10 cellular contexts compared by ENCODE assay signal in genomic region chr17:21348081-21348925, GRCh38. TPM values are rescaled to one million over a fixed set of nuclear protein-coding genes. Genes with fewer than 3 reads are reported as not detected.
DNase-seq lines count a peak whose midpoint lies in the region; ATAC-seq, FAIRE-seq and TF ChIP-seq lines count a peak whose summit lies in the region.
"Not testable (repeated sequence)": the region's sequence is repeated elsewhere in the genome, so short reads cannot be mapped to it uniquely, and the experiment has no call there.
"Had no signal": no experiment of that assay in that cellular context is flagged by ENCODE, and none has a peak within 500 bp of the region (broad histone marks: within the 10 kb centered on the region; RNA-seq: fewer than 3 reads in every experiment).

No MANE protein-coding gene starts in this region.

- not testable (repeated sequence) for H3K4me3 ChIP-seq in DOHH2 (ENCODE audit: low read length); IMR-90 (ENCODE audit: insufficient read depth, low read depth, low read length); endothelial cell of umbilical vein (replicated peaks in 1 of 3; ENCODE audit: insufficient read depth in 1 of 3, low read depth in 1 of 3, low read length in 3 of 3); skeletal muscle cell (ENCODE audit: low read depth, low read length)

- not testable (repeated sequence) for H3F3A ChIP-seq in DOHH2 (ENCODE audit: control insufficient read depth, insufficient read depth)

- intact Hi-C loops in IMR-90 (cut with micrococcal nuclease); endothelial cell of umbilical vein (cut with micrococcal nuclease): not testable (repeated sequence)

- CTCF ChIA-PET in IMR-90 (lab: Yijun Ruan, JAX); endothelial cell of umbilical vein (lab: Charles Lee): not testable (repeated sequence)

- not testable (repeated sequence) for H3K4me1 Mint-ChIP-seq in T-helper 2 cell treated with Interferon-gamma antibody and Interleukin-4, amounts not matched to agents 5 μg/mL and 100 μg/mL, for 36 hours (ENCODE audit: low read depth)

- H3K23ac ChIP-seq in IMR-90 (ENCODE audit: low read depth, low read length) = not testable (repeated sequence)

- H3K4me1 ChIP-seq in DOHH2 (ENCODE audit: control insufficient read depth, low read length) = peaks cover 27% of the 10 kb centered on the region
- not testable (repeated sequence) for H3K4me1 ChIP-seq in IMR-90 (ENCODE audit: control insufficient read depth, insufficient read depth, low read length); endothelial cell of umbilical vein (ENCODE audit: control insufficient read depth, extremely low read depth, insufficient read depth, low read length)

- H3K18ac ChIP-seq in IMR-90 (ENCODE audit: low read depth, low read length) = not testable (repeated sequence)

- ATAC-seq in GM19025 (IDR thresholded peaks at IDR 0.05; ENCODE audit: low read depth, unreplicated experiment) = peak; percentile 49
- ATAC-seq in GM21825 (IDR thresholded peaks at IDR 0.05; ENCODE audit: unreplicated experiment) = peak; percentile 53
- peak; percentile 50 for ATAC-seq in HG03097 (IDR thresholded peaks at IDR 0.05; ENCODE audit: low FRiP score, unreplicated experiment)
- ATAC-seq in IMR-90 (ENCODE audit: low read depth) = peak; percentile 45

- H3K27me3 ChIP-seq in DOHH2 (ENCODE audit: control insufficient read depth, low read length); IMR-90 (ENCODE audit: control insufficient read depth, insufficient read depth, low read length); endothelial cell of umbilical vein (ENCODE audit: control insufficient read depth in 2 of 2, insufficient read depth in 2 of 2, low read length in 2 of 2): not testable (repeated sequence)

- TF ChIP-seq POLR2A in IMR-90 (IDR thresholded peaks at IDR 0.05; ENCODE audit: low read depth, low read length); endothelial cell of umbilical vein (IDR thresholded peaks at IDR 0.05; ENCODE audit: low read depth, low read length): not testable (repeated sequence)

- H3K9me1 ChIP-seq in IMR-90 (ENCODE audit: insufficient read depth, low read length); endothelial cell of umbilical vein (replicated peaks; ENCODE audit: control insufficient read depth, extremely low read depth, insufficient read depth, low read length): not testable (repeated sequence)

- H3K27ac ChIP-seq in DOHH2 (ENCODE audit: low read depth, low read length) = peak overlapping the region; percentile 55
- not testable (repeated sequence) for H3K27ac ChIP-seq in IMR-90 (ENCODE audit: insufficient read depth, low read length); endothelial cell of umbilical vein (ENCODE audit: insufficient read depth, low read depth, low read length)

- H2AFZ ChIP-seq in IMR-90 (replicated peaks; ENCODE audit: low read length, poor library complexity); endothelial cell of umbilical vein (ENCODE audit: low read depth, low read length): not testable (repeated sequence)

- in situ Hi-C loops in IMR-90 (cut with MboI; ENCODE audit: low sequenced_read_pairs) = not testable (repeated sequence)

- H4K5ac ChIP-seq in IMR-90 (ENCODE audit: low read depth, low read length) = not testable (repeated sequence)

- H3K14ac ChIP-seq in IMR-90 (replicated peaks; ENCODE audit: low read depth, low read length) = not testable (repeated sequence)

- peak; percentile 46 for FAIRE-seq in endothelial cell of umbilical vein (lab: Jason Lieb, UNC)

- H4K91ac ChIP-seq in IMR-90 (ENCODE audit: insufficient read depth, low read depth, low read length) = not testable (repeated sequence)

- H3K36me3 ChIP-seq in DOHH2 (ENCODE audit: control insufficient read depth, low read length); IMR-90 (ENCODE audit: control insufficient read depth, insufficient read depth, low read length); endothelial cell of umbilical vein (ENCODE audit: control insufficient read depth in 2 of 2, extremely low read depth in 1 of 2, insufficient read depth in 2 of 2, low read length in 2 of 2): not testable (repeated sequence)

- H3K4ac ChIP-seq in IMR-90 (ENCODE audit: low read depth, low read length) = not testable (repeated sequence)

- H2AK9ac ChIP-seq in IMR-90 (replicated peaks; ENCODE audit: low read depth, low read length, poor library complexity) = not testable (repeated sequence)

- H3K9ac ChIP-seq in IMR-90 (ENCODE audit: low read depth, low read length); endothelial cell of umbilical vein (replicated peaks; ENCODE audit: extremely low read depth, insufficient read depth, low read length): not testable (repeated sequence)

- not testable (repeated sequence) for H2BK20ac ChIP-seq in IMR-90 (ENCODE audit: low read depth, low read length)

- not testable (repeated sequence) for H3K56ac ChIP-seq in IMR-90 (ENCODE audit: extremely low read depth, insufficient read depth, low read length)

- not testable (repeated sequence) for H3K27me3 Mint-ChIP-seq in T-helper 2 cell treated with Interferon-gamma antibody and Interleukin-4, amounts not matched to agents 5 μg/mL and 100 μg/mL, for 36 hours (ENCODE audit: low read depth)

- TF ChIP-seq RAD21 in IMR-90 (IDR thresholded peaks at IDR 0.05; ENCODE audit: low read length) = not testable (repeated sequence)

- H3K9me3 Mint-ChIP-seq in T-helper 2 cell treated with Interferon-gamma antibody and Interleukin-4, amounts not matched to agents 5 μg/mL and 100 μg/mL, for 36 hours = not testable (repeated sequence)

- not testable (repeated sequence) for H4K20me1 ChIP-seq in DOHH2 (ENCODE audit: control insufficient read depth, insufficient read depth, low read depth, low read length); IMR-90 (ENCODE audit: insufficient read depth, low read length); endothelial cell of umbilical vein (replicated peaks; ENCODE audit: control insufficient read depth, extremely low read depth, insufficient read depth, low read length)

- no CpG with 5 or more reads among the region's 14 CpGs for WGBS in IMR-90 (ENCODE audit: extremely low coverage in 2 of 2, insufficient read length in 1 of 2), 2 experiments

- not testable (repeated sequence) for H2BK15ac ChIP-seq in IMR-90 (ENCODE audit: low read depth, low read length)

- H2BK5ac ChIP-seq in IMR-90 (ENCODE audit: low read depth, low read length, poor library complexity, severe bottlenecking) = not testable (repeated sequence)

- H4K8ac ChIP-seq in IMR-90 (ENCODE audit: low read depth in 2 of 2, low read length in 2 of 2) = not testable (repeated sequence)

- H3K79me1 ChIP-seq in IMR-90 (ENCODE audit: low read depth in 1 of 2, low read length in 2 of 2) = not testable (repeated sequence)

- POLR2A ChIA-PET in IMR-90 (lab: Charles Lee; ENCODE audit: unreplicated experiment); endothelial cell of umbilical vein (lab: Charles Lee): not testable (repeated sequence)

- H3K9me3 ChIP-seq in DOHH2 (ENCODE audit: control insufficient read depth, insufficient read depth, low read length); IMR-90 (ENCODE audit: control insufficient read depth, insufficient read depth, low read length); endothelial cell of umbilical vein (replicated peaks; ENCODE audit: control insufficient read depth, insufficient read depth, low read length): not testable (repeated sequence)

- not testable (repeated sequence) for H3K79me2 ChIP-seq in DOHH2 (ENCODE audit: control insufficient read depth, low read length); endothelial cell of umbilical vein (ENCODE audit: control insufficient read depth, insufficient read depth, low read length)

- not testable (repeated sequence) for H2AK5ac ChIP-seq in IMR-90 (ENCODE audit: low read depth, low read length)

- H3K36me3 Mint-ChIP-seq in T-helper 2 cell treated with Interferon-gamma antibody and Interleukin-4, amounts not matched to agents 5 μg/mL and 100 μg/mL, for 36 hours (ENCODE audit: low read depth) = not testable (repeated sequence)

- H2BK120ac ChIP-seq in IMR-90 (ENCODE audit: low read depth, low read length) = not testable (repeated sequence)

- not testable (repeated sequence) for H3K4me3 Mint-ChIP-seq in T-helper 2 cell treated with Interferon-gamma antibody and Interleukin-4, amounts not matched to agents 5 μg/mL and 100 μg/mL, for 36 hours

- not testable (repeated sequence) for TF ChIP-seq CTCF in DOHH2 (IDR thresholded peaks at IDR 0.05; ENCODE audit: low read depth, low read length, poor library complexity, severe bottlenecking); IMR-90 (conservative IDR thresholded peaks at IDR 0.05; ENCODE audit: low read depth, low read length); endothelial cell of umbilical vein (IDR thresholded peaks at IDR 0.05; ENCODE audit: extremely low read depth in 1 of 2, insufficient read depth in 1 of 2, low read depth in 1 of 2, low read length in 2 of 2)

- not testable (repeated sequence) for BruUV-seq in IMR-90 (replicated peaks; lab: Mats Ljungman, UMichigan); endothelial cell of umbilical vein (replicated peaks; lab: Mats Ljungman, UMichigan)

- H3K9me2 ChIP-seq in DOHH2 (replicated peaks; ENCODE audit: control insufficient read depth, low read length) = not testable (repeated sequence)

- dilution Hi-C loops in IMR-90 (cut with HindIII; ENCODE audit: low sequenced_read_pairs, unreplicated experiment); endothelial cell of umbilical vein (cut with MboI; ENCODE audit: extremely low pct_ligation_motif_present, low sequenced_read_pairs): not testable (repeated sequence)

- H3K4me2 ChIP-seq in DOHH2 (ENCODE audit: low read length) = peak overlapping the region; percentile 47; the same call in 1 of the 2 replicates
- H3K4me2 ChIP-seq in IMR-90 (ENCODE audit: low read depth, low read length); endothelial cell of umbilical vein (ENCODE audit: insufficient read depth, low read length): not testable (repeated sequence)

- peak overlapping the region; percentile 65 for H3K27ac Mint-ChIP-seq in T-helper 2 cell treated with Interferon-gamma antibody and Interleukin-4, amounts not matched to agents 5 μg/mL and 100 μg/mL, for 36 hours

- DNase-seq in IMR-90; T-helper 2 cell treated with Interferon-gamma antibody and Interleukin-4, amounts not matched to agents 5 μg/mL and 100 μg/mL, for 36 hours (ENCODE audit: low spot score); endothelial cell of umbilical vein (ENCODE audit: low read depth, low spot score): not testable (repeated sequence)
- DNase-seq in skeletal muscle cell (ENCODE audit: low read depth) = peak; percentile 10

RNA-seq across cellular contexts. Expression of gene KCNJ12, which starts 27.9 kb away (rescaled TPM):
- total RNA-seq in IMR-90 (2012; rRNA removed) = under 0.01 and 0.28 TPM in 2 replicates
- polyA plus RNA-seq in IMR-90 (2012; rRNA removed) = 0.10 and 0.13 TPM in 2 replicates
- 0.14 and 0.32 TPM in 2 replicates for polyA plus RNA-seq in IMR-90 (2012; cell fraction: cytosol; rRNA removed)
- polyA plus RNA-seq in IMR-90 (2012; cell fraction: nucleus; rRNA removed; ENCODE audit: low replicate concordance) = 0.13 and 0.17 TPM in 2 replicates
- total RNA-seq in endothelial cell of umbilical vein = 0.44 and 0.51 TPM in 2 replicates
- 0.19 and 0.21 TPM in 2 replicates for polyA plus RNA-seq in endothelial cell of umbilical vein
- polyA plus RNA-seq in endothelial cell of umbilical vein (2011; cell fraction: cytosol; rRNA removed) = 0.09 and 0.11 TPM in 2 replicates
- polyA plus RNA-seq in endothelial cell of umbilical vein (2011; cell fraction: nucleus; rRNA removed) = 0.10 and 0.14 TPM in 2 replicates
- polyA plus RNA-seq in endothelial cell of umbilical vein (2012) = 1.6 and 3.1 TPM in 2 replicates
- polyA minus RNA-seq in endothelial cell of umbilical vein = 0.38 and 0.41 TPM in 2 replicates
- 4.8 TPM for polyA minus RNA-seq in endothelial cell of umbilical vein (2011; cell fraction: cytosol; rRNA and poly(A)+ RNA removed)
- 0.10 and 0.29 TPM in 2 replicates for polyA minus RNA-seq in endothelial cell of umbilical vein (2011; cell fraction: nucleus; rRNA and poly(A)+ RNA removed)
- total RNA-seq: lung microvascular endothelial cell; T-helper 2 cell treated with Interferon-gamma antibody and Interleukin-4, amounts not matched to agents 100 ng/mL and 5 ng/mL, for 36 hours had no signal
